ENCODE assay signal across 1 cellular context in genomic region chr6:29263001-29263400, GRCh38.
A peak's percentile ranks its signal among the peaks of the same experiment; 100 is the strongest.
TF ChIP-seq lines count a peak whose summit lies in the region.

No MANE protein-coding gene starts in this region.

TF ChIP-seq in K562, 482 proteins besides CTCF, POLR2A, EP300 and RAD21 (continued from another document):
- TF ChIP-seq PYGO2 (tag; IDR thresholded peaks at IDR 0.05) (no peak), RNF219 (CRISPR knock-in tag; IDR thresholded peaks at IDR 0.05) (no peak), CREB5 (CRISPR knock-in tag; IDR thresholded peaks at IDR 0.05) (no peak), ZNF583 (CRISPR knock-in tag; IDR thresholded peaks at IDR 0.05) (no peak), ZNF766 (CRISPR knock-in tag; conservative IDR thresholded peaks at IDR 0.05) (peak; percentile 74; the same call in 1 of the 2 replicates), HES1 (IDR thresholded peaks at IDR 0.05; ENCODE audit: low read depth) (0 out of 2 replicates have a peak, but pooled peaks have one; percentile 43), TAL1 (IDR thresholded peaks at IDR 0.05) (peak; percentile 57), ELF4 (CRISPR knock-in tag; IDR thresholded peaks at IDR 0.05) (0 out of 2 replicates have a peak, but pooled peaks have one; percentile 65), CBFA2T2 (conservative IDR thresholded peaks at IDR 0.05) (peak; percentile 48), HMG20B (CRISPR knock-in tag; IDR thresholded peaks at IDR 0.05) (no peak), CHCHD3 (CRISPR knock-in tag; IDR thresholded peaks at IDR 0.05) (no peak), ZNF449 (CRISPR knock-in tag; IDR thresholded peaks at IDR 0.05) (no peak), MAFK (IDR thresholded peaks at IDR 0.05; ENCODE audit: low read length) (no peak), NONO (IDR thresholded peaks at IDR 0.05; ENCODE audit: low read depth in 2 of 2, low read length in 1 of 2) (no peak), KAT8 (IDR thresholded peaks at IDR 0.05; ENCODE audit: low read depth) (no peak), DPF2 (IDR thresholded peaks at IDR 0.05) (peak; percentile 48; the same call in 1 of the 2 replicates), KLF1 (tag; IDR thresholded peaks at IDR 0.05) (no peak), SMARCE1 (IDR thresholded peaks at IDR 0.05) (0 out of 2 replicates have a peak, but pooled peaks have one; percentile 16), TAF1 (IDR thresholded peaks at IDR 0.05; ENCODE audit: control insufficient read depth, extremely low read depth, insufficient read depth, low read length, severe bottlenecking) (no peak), RCOR1 (IDR thresholded peaks at IDR 0.05; ENCODE audit: borderline replicate concordance in 1 of 2, low read depth in 2 of 2, low read length in 2 of 2) (peak in 1 of 2 experiments; percentile 52; a peak in 1 of 4 replicates), TCF3 (CRISPR knock-in tag; IDR thresholded peaks at IDR 0.05) (0 out of 2 replicates have a peak, but pooled peaks have one; percentile 18), MITF (IDR thresholded peaks at IDR 0.05) (no peak), ARID1B (IDR thresholded peaks at IDR 0.05) (peak; percentile 79), GABPA (tag; conservative IDR thresholded peaks at IDR 0.05; ENCODE audit: low read depth) (no peak), PREB (CRISPR knock-in tag; IDR thresholded peaks at IDR 0.05) (no peak), TFAP4 (CRISPR knock-in tag; IDR thresholded peaks at IDR 0.05; ENCODE audit: borderline replicate concordance) (no peak), RERE (CRISPR knock-in tag; IDR thresholded peaks at IDR 0.05; ENCODE audit: borderline replicate concordance) (no peak), CBFA2T3 (IDR thresholded peaks at IDR 0.05) (peak; percentile 68), NELFE (IDR thresholded peaks at IDR 0.05; ENCODE audit: insufficient read depth, insufficient read length) (no peak), ZNF589 (CRISPR knock-in tag; IDR thresholded peaks at IDR 0.05; ENCODE audit: low read depth) (no peak), TEAD4 (IDR thresholded peaks at IDR 0.05; ENCODE audit: low read length) (peak; percentile 59; the same call in 1 of the 2 replicates), TEAD4 (CRISPR knock-in tag; IDR thresholded peaks at IDR 0.05; ENCODE audit: borderline replicate concordance) (no peak), NR2C1 (IDR thresholded peaks at IDR 0.05) (no peak), NR2C1 (tag; IDR thresholded peaks at IDR 0.05) (0 out of 2 replicates have a peak, but pooled peaks have one; percentile 23), NCOA2 (IDR thresholded peaks at IDR 0.05; ENCODE audit: partially characterized antibody in 2 of 2) (no peak), VEZF1 (CRISPR knock-in tag; IDR thresholded peaks at IDR 0.05) (peak; percentile 62; the same call in 1 of the 2 replicates), ETV1 (tag; conservative IDR thresholded peaks at IDR 0.05; ENCODE audit: low read depth) (no peak), MBD2 (IDR thresholded peaks at IDR 0.05; ENCODE audit: borderline replicate concordance, low read depth) (0 out of 2 replicates have a peak, but pooled peaks have one; percentile 34), ZNF609 (CRISPR knock-in tag; IDR thresholded peaks at IDR 0.05; ENCODE audit: borderline replicate concordance) (no peak)
TF ChIP-seq in K562: peak in this region for 17.
